In the genomic region with DNA sequence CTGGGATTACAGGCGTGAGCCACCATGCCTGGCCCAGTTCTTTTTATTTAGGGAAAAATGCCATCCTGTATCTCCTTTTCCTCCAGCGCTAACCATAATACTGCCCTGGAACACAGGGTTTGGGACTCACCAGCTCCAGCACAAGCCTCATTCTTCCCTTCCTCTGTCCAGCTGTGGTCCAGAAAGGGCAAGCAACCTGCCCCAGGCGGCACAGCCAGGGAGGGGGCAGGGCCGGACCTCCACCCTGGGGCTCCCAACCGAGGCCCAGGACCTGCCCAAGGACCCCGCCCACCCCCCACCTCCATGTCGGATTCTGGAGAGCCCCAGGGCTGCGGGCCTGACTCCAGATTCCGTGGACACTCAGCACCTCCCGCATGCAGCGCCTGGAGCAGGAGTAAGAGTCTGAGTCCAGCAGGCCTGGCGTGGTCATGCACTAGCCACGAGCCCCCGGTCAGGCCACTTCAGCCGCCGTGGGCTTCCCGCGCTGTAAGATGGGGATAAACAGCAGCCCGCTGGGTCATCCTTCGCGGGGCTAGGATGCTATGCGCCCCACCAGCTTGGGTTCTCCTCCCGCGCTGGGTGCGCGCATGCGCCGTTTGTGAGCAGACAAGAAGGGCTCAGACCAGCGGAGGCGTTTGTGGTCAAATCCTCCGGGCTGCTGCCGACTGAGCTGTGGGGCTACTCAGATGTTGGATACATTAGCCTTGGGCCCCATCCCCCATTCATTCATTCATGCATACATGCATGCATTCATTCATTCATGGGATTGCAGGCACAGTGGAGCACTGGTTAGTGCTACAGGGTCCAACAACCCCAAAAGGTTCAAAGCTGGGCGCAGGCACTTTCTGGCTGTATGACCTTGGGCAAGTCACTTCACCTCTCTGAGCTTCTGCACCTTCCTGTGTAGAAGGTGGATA, we compare ENCODE assay signal across 20 cellular contexts. TPM values are rescaled to one million over a fixed set of nuclear protein-coding genes. Genes with fewer than 3 reads are reported as not detected.
"Had no signal": no experiment of that assay in that cellular context is flagged by ENCODE, and none has a peak within 500 bp of the region (broad histone marks: within the 10 kb centered on the region; RNA-seq: fewer than 3 reads in every experiment).

No MANE protein-coding gene starts in this region.

- H3K27ac ChIP-seq: pancreas, tibial artery had no signal

- H3K4me3 ChIP-seq: lung, pancreas, tibial artery had no signal

- DNase-seq: activated CD4-positive, alpha-beta T cell treated with anti-CD3 and anti-CD28 coated beads for 4 hours; activated CD8-positive, alpha-beta T cell treated with anti-CD3 and anti-CD28 coated beads for 36 hours; activated effector memory CD4-positive, alpha-beta T cell treated with Interleukin-2 at 50 U/mL for 16 hours; activated T-cell treated with anti-CD3 and anti-CD28 coated beads, Interleukin-2, amount 50 U/mL, for 4 hours; amniotic stem cell; effector CD8-positive, alpha-beta T cell; foreskin fibroblast; glutamatergic neuron; kidney glomerular epithelial cell; naive thymus-derived CD4-positive, alpha-beta T cell; pancreas; stimulated activated CD4-positive, alpha-beta T cell treated with anti-CD3 and anti-CD28 coated beads, Interleukin-2, amount 100 ng/mL, for 48 hours; SW 1271 had no signal

- FAIRE-seq: endothelial cell of umbilical vein, pancreas, TTC549 had no signal

- H3K27me3 ChIP-seq: pancreas, tibial artery had no signal

- H3K36me3 ChIP-seq: pancreas, tibial artery had no signal

- H3K4me1 ChIP-seq: pancreas, tibial artery had no signal

- ATAC-seq: activated CD8-positive, alpha-beta T cell treated with anti-CD3 and anti-CD28 coated beads for 36 hours; activated T-cell treated with anti-CD3 and anti-CD28 coated beads, Interleukin-2, amount 50 U/mL, for 4 hours; naive thymus-derived CD4-positive, alpha-beta T cell; pancreas; stimulated activated memory B cell treated with anti-CD40 and anti-IgM and Interleukin-4, amounts not matched to agents 10 μg/mL and 1 μg/mL and 100 μg/mL, for 72 hours; WTC11 had no signal

- H3K9me3 ChIP-seq: pancreas, tibial artery had no signal

RNA-seq across cellular contexts. Expression of a gene that starts 16.3 kb away (rescaled TPM):
- total RNA-seq: activated CD8-positive, alpha-beta T cell treated with anti-CD3 and anti-CD28 coated beads for 36 hours; endothelial cell of umbilical vein; renal cortical epithelial cell had no signal
- polyA plus RNA-seq: endothelial cell of umbilical vein had no signal
